1 cellular context compared by ENCODE assay signal in genomic region chr5:72137826-72138409, GRCh38.
TF ChIP-seq lines count a peak whose summit lies in the region.

No MANE protein-coding gene starts in this region.

TF ChIP-seq in Ishikawa, 13 proteins besides CTCF, POLR2A, EP300 and RAD21 (continued from another document):
- TF ChIP-seq REST (IDR thresholded peaks at IDR 0.05; ENCODE audit: low read depth) (no peak), YY1 (IDR thresholded peaks at IDR 0.05; ENCODE audit: low read depth) (no peak), TCF12 (IDR thresholded peaks at IDR 0.05; ENCODE audit: low read depth) (no peak), EGR1 (IDR thresholded peaks at IDR 0.05) (no peak)
TF ChIP-seq in Ishikawa: peak in this region for 0.
